Comparison of ENCODE assay signal across 22 cellular contexts in genomic region chr18:74635202-74635969, GRCh38. TPM values are rescaled to one million over a fixed set of nuclear protein-coding genes. Genes with fewer than 3 reads are reported as not detected.
DNase-seq lines count a peak whose midpoint lies in the region; ATAC-seq and TF ChIP-seq lines count a peak whose summit lies in the region.
"Had no signal": no experiment of that assay in that cellular context is flagged by ENCODE, and none has a peak within 500 bp of the region (broad histone marks: within the 10 kb centered on the region; RNA-seq: fewer than 3 reads in every experiment).

No MANE protein-coding gene starts in this region.

- POLR2A ChIA-PET in T-cell (lab: Charles Lee) = no interaction called here

- H3K27me3 Mint-ChIP-seq in T-cell = no peaks in the 10 kb centered on the region
- H3K27me3 Mint-ChIP-seq in nephron progenitor cell (ENCODE audit: low read depth, poor library complexity) = no peaks in the 10 kb centered on the region
- H3K27me3 Mint-ChIP-seq: activated CD4-positive, alpha-beta T cell treated with anti-CD3 and anti-CD28 coated beads for 36 hours; T-helper 17 cell had no signal

- H3K4me3 Mint-ChIP-seq in T-cell = no peak overlapping the region
- no peak overlapping the region for H3K4me3 Mint-ChIP-seq in nephron progenitor cell
- H3K4me3 Mint-ChIP-seq: activated CD4-positive, alpha-beta T cell treated with anti-CD3 and anti-CD28 coated beads for 36 hours; activated T-cell treated with anti-CD3 and anti-CD28 coated beads, Interleukin-2, amount 50 U/mL, for 4 hours; neural progenitor cell had no signal

- peaks cover 42 to 51% (median 48%) of the 10 kb centered on the region in 3 donors for H3K4me1 Mint-ChIP-seq in T-cell
- H3K4me1 Mint-ChIP-seq in nephron progenitor cell = peaks cover 57% of the 10 kb centered on the region
- H3K4me1 Mint-ChIP-seq: neural progenitor cell had no signal

- DNase-seq in NCI-H1417 (lab: John Stamatoyannopoulos, UW) = peak; percentile 45 to 82 (median 46)
- DNase-seq in NCI-H1417 treated with DMSO at 0.1 percent for 48 hours (lab: John Stamatoyannopoulos, UW) = no peak
- peak; percentile 13 for DNase-seq in NCI-H2029 treated with DMSO at 0.1 percent for 48 hours (lab: John Stamatoyannopoulos, UW)
- DNase-seq in T-cell = no peak
- peak; percentile 21 for DNase-seq in nephron progenitor cell
- DNase-seq in activated gamma-delta T cell treated with Interleukin-2 at 50 U/mL for 16 hours = no peak
- no peak for DNase-seq in activated naive CD4-positive, alpha-beta T cell treated with anti-CD3 and anti-CD28 coated beads, Interleukin-2, amount 50 U/mL, for 72 hours (ENCODE audit: low spot score in 2 of 2)
- no peak for DNase-seq in omental fat pad (ENCODE audit: low spot score)
- DNase-seq: 8988T; activated CD4-positive, alpha-beta T cell treated with anti-CD3 and anti-CD28 coated beads for 36 hours; activated naive CD4-positive, alpha-beta T cell treated with Interleukin-2 at 50 U/mL for 16 hours; activated T-cell treated with anti-CD3 and anti-CD28 coated beads, Interleukin-2, amount 50 U/mL, for 4 hours; DND-41; effector CD8-positive, alpha-beta T cell; RPMI8226; sigmoid colon; stimulated activated CD4-positive, alpha-beta T cell treated with anti-CD3 and anti-CD28 coated beads, Interleukin-15, amount 100 ng/mL, for 24 hours; stimulated activated CD8-positive, alpha-beta memory T cell treated with anti-CD3 and anti-CD28 coated beads, Interleukin-4, amount 100 ng/mL, for 48 hours; T-helper 17 cell; upper lobe of left lung had no signal

- H3K27ac Mint-ChIP-seq in T-cell (peak overlapping the region; percentile 97 to 98), nephron progenitor cell (peak overlapping the region; percentile 20)
- H3K27ac Mint-ChIP-seq in activated naive CD4-positive, alpha-beta T cell treated with anti-CD3 and anti-CD28 coated beads, Interleukin-2, amount 50 U/mL, for 72 hours = peak overlapping the region in 1 of 2 donors; percentile 60
- H3K27ac Mint-ChIP-seq: neural progenitor cell, T-helper 17 cell had no signal

- H3K9me3 Mint-ChIP-seq in T-cell = no peaks in the 10 kb centered on the region
- peaks cover 6% of the 10 kb centered on the region for H3K9me3 Mint-ChIP-seq in nephron progenitor cell
- peaks cover 0 to 4% of the 10 kb centered on the region in 2 donors for H3K9me3 Mint-ChIP-seq in activated naive CD4-positive, alpha-beta T cell treated with anti-CD3 and anti-CD28 coated beads, Interleukin-2, amount 50 U/mL, for 72 hours
- H3K9me3 Mint-ChIP-seq: activated T-cell treated with anti-CD3 and anti-CD28 coated beads, Interleukin-2, amount 50 U/mL, for 4 hours; neural progenitor cell had no signal

- no peak for TF ChIP-seq CTCF in nephron progenitor cell (IDR thresholded peaks at IDR 0.05)
- no peak for TF ChIP-seq CTCF in omental fat pad (IDR thresholded peaks at IDR 0.05)

- CTCF ChIA-PET in T-cell (lab: Charles Lee) = interaction anchor here (1.2 to 2.3 kb wide), 2 partner anchors 11 to 17 kb away, joined by 3 to 4 read pairs; no protein-coding TSS in a partner anchor

- no peak for ATAC-seq in T-cell (replicated peaks in 1 of 4)
- no peak for ATAC-seq in activated naive CD4-positive, alpha-beta T cell treated with anti-CD3 and anti-CD28 coated beads, Interleukin-2, amount 50 U/mL, for 72 hours
- no peak for ATAC-seq in omental fat pad (ENCODE audit: low FRiP score)
- ATAC-seq: activated CD4-positive, alpha-beta T cell treated with anti-CD3 and anti-CD28 coated beads for 36 hours; activated T-cell treated with anti-CD3 and anti-CD28 coated beads, Interleukin-2, amount 50 U/mL, for 4 hours; GM12878; T-helper 17 cell had no signal

- H3K36me3 Mint-ChIP-seq in T-cell = peaks cover 41% of the 10 kb centered on the region
- peaks cover 45% of the 10 kb centered on the region for H3K36me3 Mint-ChIP-seq in nephron progenitor cell (ENCODE audit: low read depth)
- peaks cover 24 to 34% of the 10 kb centered on the region in 2 donors for H3K36me3 Mint-ChIP-seq in activated naive CD4-positive, alpha-beta T cell treated with anti-CD3 and anti-CD28 coated beads, Interleukin-2, amount 50 U/mL, for 72 hours

RNA-seq across cellular contexts. Expression of gene ZNF407, which starts 37.7 kb away (rescaled TPM):
- total RNA-seq in T-cell = 10 to 100 TPM; 22.9 to 37.4 (median 24.4) TPM
- total RNA-seq in activated naive CD4-positive, alpha-beta T cell treated with anti-CD3 and anti-CD28 coated beads, Interleukin-2, amount 50 U/mL, for 72 hours = 10 to 100 TPM; 16.5 to 22.1 TPM
- total RNA-seq in omental fat pad = 10 to 100 TPM; 13.4 to 26.7 (median 19.7) TPM

Comparison
In these comparisons a context has a peak if more than half of its experiments do, and no peak if none do; other contexts are left out.
1. DNase-seq: peak in NCI-H1417 (3 of 3), NCI-H2029 treated with DMSO at 0.1 percent for 48 hours (single experiment) and nephron progenitor cell (single experiment); none in NCI-H1417 treated with DMSO at 0.1 percent for 48 hours (single experiment), T-cell (0 of 34), activated gamma-delta T cell treated with Interleukin-2 at 50 U/mL for 16 hours (single experiment), activated naive CD4-positive, alpha-beta T cell treated with anti-CD3 and anti-CD28 coated beads, Interleukin-2, amount 50 U/mL, for 72 hours (0 of 2) and omental fat pad (single experiment).